ENCODE assay signal across 28 cellular contexts in the genomic region with DNA sequence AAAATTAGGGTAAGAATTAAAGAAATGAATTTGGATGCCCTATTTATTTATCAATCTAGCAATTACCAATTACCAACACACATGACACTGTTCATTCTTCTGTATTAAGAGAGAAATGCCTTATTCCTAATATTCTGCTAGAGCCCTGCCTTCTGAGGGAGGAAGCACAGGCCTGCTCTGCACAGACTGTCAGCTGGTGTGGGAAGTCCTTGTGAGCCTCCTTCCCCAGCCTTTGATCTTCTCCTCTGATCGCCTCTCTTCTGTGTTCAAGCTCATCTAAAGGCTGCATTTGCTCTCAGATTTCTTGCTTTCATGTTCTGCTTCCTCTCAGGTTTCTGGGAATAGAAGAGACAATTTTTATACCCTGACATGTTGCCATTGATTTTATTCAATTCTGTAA.
DNase-seq lines count a peak whose midpoint lies in the region; FAIRE-seq and TF ChIP-seq lines count a peak whose summit lies in the region.
"Had no signal": no experiment of that assay in that cellular context is flagged by ENCODE, and none has a peak within 500 bp of the region (broad histone marks: within the 10 kb centered on the region; RNA-seq: fewer than 3 reads in every experiment).

No MANE protein-coding gene starts in this region.

- H3K4me3 Mint-ChIP-seq in neural crest cell, result no peak overlapping the region
- H3K4me3 Mint-ChIP-seq in activated naive CD4-positive, alpha-beta T cell treated with anti-CD3 and anti-CD28 coated beads for 36 hours, result no peak overlapping the region
- H3K4me3 Mint-ChIP-seq: CD8-positive, alpha-beta T cell; HFFc6 had no signal

- no peaks in the 10 kb centered on the region for H3K27me3 Mint-ChIP-seq in neural crest cell (ENCODE audit: low read depth)
- H3K27me3 Mint-ChIP-seq in activated naive CD4-positive, alpha-beta T cell treated with anti-CD3 and anti-CD28 coated beads for 36 hours (ENCODE audit: low read depth), result peaks cover 9% of the 10 kb centered on the region

- no peak overlapping the region for H3K4ac ChIP-seq in H1 (replicated peaks; ENCODE audit: insufficient read length, low read depth, low read length)

- H2BK12ac ChIP-seq in H1 (ENCODE audit: low read depth, low read length), result no peak overlapping the region; the same call in 1 of the 2 replicates

- POLR2A ChIA-PET in H1 (lab: Charles Lee; ENCODE audit: partially characterized antibody), result no interaction called here

- H4K8ac ChIP-seq in H1 (ENCODE audit: extremely low read depth, insufficient read depth, low read length), result no peak overlapping the region

- no peak for TF ChIP-seq POLR2A in H1 (IDR thresholded peaks at IDR 0.05; ENCODE audit: control extremely low read depth in 1 of 2, low read depth in 2 of 2, low read length in 2 of 2)

- H3K18ac ChIP-seq in H1 (ENCODE audit: extremely low read depth, low read length), result no peak overlapping the region

- H3K4me2 ChIP-seq in H1 (ENCODE audit: insufficient read depth in 1 of 2, low read depth in 2 of 2, low read length in 2 of 2), result no peak overlapping the region
- H3K4me2 ChIP-seq: KMS-11, SK-N-SH had no signal

- no peak overlapping the region for H3K27ac ChIP-seq in H1 (ENCODE audit: low read depth, low read length)
- H3K27ac ChIP-seq: HL-60, KMS-11, RWPE1 had no signal

- H4K20me1 ChIP-seq in H1 (replicated peaks in 1 of 2; ENCODE audit: control insufficient read depth in 1 of 2, insufficient read depth in 2 of 2, low read length in 2 of 2), result no peaks in the 10 kb centered on the region

- no peak for FAIRE-seq in H1 (lab: Jason Lieb, UNC)
- FAIRE-seq: GM12891 had no signal

- CTCF ChIA-PET in H1 (lab: Charles Lee; ENCODE audit: partially characterized antibody), result interaction anchor here (1.1 to 1.6 kb wide), 4 partner anchors 11 to 109 kb away, joined by 3 to 5 read pairs (median 3); no protein-coding TSS in a partner anchor
- CTCF ChIA-PET in activated naive CD4-positive, alpha-beta T cell treated with anti-CD3 and anti-CD28 coated beads for 36 hours (lab: Charles Lee), result no interaction called here

- no peak overlapping the region for H3K14ac ChIP-seq in H1 (ENCODE audit: insufficient read length)

- no peak for TF ChIP-seq RAD21 in H1 (IDR thresholded peaks at IDR 0.05 in 1 of 2, conservative IDR thresholded peaks at IDR 0.05 in 1 of 2; ENCODE audit: low read depth in 2 of 2, low read length in 2 of 2)

- H3K4me1 ChIP-seq in H1 (replicated peaks in 1 of 4; ENCODE audit: control insufficient read depth in 3 of 4, insufficient read depth in 4 of 4, low read length in 3 of 4), result peaks cover 0 to 3% (median 0%) of the 10 kb centered on the region in 4 experiments; a peak in 2 of 7 replicates

- H4K91ac ChIP-seq in H1 (replicated peaks; ENCODE audit: insufficient read length, low read length), result no peak overlapping the region

- H3K23me2 ChIP-seq in H1 (ENCODE audit: low read depth, low read length), result no peaks in the 10 kb centered on the region; the same call in 1 of the 2 replicates

- no peak overlapping the region for H4K5ac ChIP-seq in H1 (ENCODE audit: insufficient read length, low read depth, low read length)

- intact Hi-C loops in activated naive CD4-positive, alpha-beta T cell treated with anti-CD3 and anti-CD28 coated beads for 36 hours (cut with micrococcal nuclease), result no loop called here

- no peak overlapping the region for H2AK5ac ChIP-seq in H1 (ENCODE audit: low read depth, low read length)

- peak overlapping the region; percentile 46 for H3K27ac Mint-ChIP-seq in neural crest cell (ENCODE audit: unreplicated experiment)
- H3K27ac Mint-ChIP-seq in activated naive CD4-positive, alpha-beta T cell treated with anti-CD3 and anti-CD28 coated beads for 36 hours, result no peak overlapping the region
- H3K27ac Mint-ChIP-seq: CD8-positive, alpha-beta T cell; HFFc6 had no signal

- H3K27me3 ChIP-seq in H1 (replicated peaks in 1 of 4; ENCODE audit: control insufficient read depth in 3 of 4, extremely low read depth in 1 of 4, insufficient read depth in 3 of 4, low read length in 3 of 4), result no peaks in the 10 kb centered on the region

- H2BK15ac ChIP-seq in H1 (ENCODE audit: low read length), result no peak overlapping the region

- no peak for TF ChIP-seq EP300 in H1 (IDR thresholded peaks at IDR 0.05; ENCODE audit: borderline replicate concordance in 1 of 2, low read depth in 2 of 2, low read length in 2 of 2)

- peak overlapping the region; percentile 53; the same call in 1 of the 2 replicates for H2BK20ac ChIP-seq in H1 (ENCODE audit: low read length)

- 79% methylated on average over 1 of the region's 1 CpG; no CpG with 5 or more reads in 1 of the 2 experiments for WGBS in H1 (ENCODE audit: extremely low coverage in 1 of 2, insufficient coverage in 1 of 2, insufficient read length in 1 of 2, insufficient replicate concordance in 2 of 2, low coverage in 1 of 2, low lambda C conversion rate in 2 of 2, missing lambda C conversion rate in 1 of 2), 2 experiments

- H2AFZ ChIP-seq in H1 (ENCODE audit: low read length), result no peak overlapping the region

- H2BK120ac ChIP-seq in H1 (replicated peaks; ENCODE audit: low read depth, low read length), result no peak overlapping the region

- H3K4me1 Mint-ChIP-seq in neural crest cell, result peaks cover 17% of the 10 kb centered on the region
- no peaks in the 10 kb centered on the region for H3K4me1 Mint-ChIP-seq in activated naive CD4-positive, alpha-beta T cell treated with anti-CD3 and anti-CD28 coated beads for 36 hours (ENCODE audit: low read depth)

- peaks cover 4% of the 10 kb centered on the region for H3K9me3 Mint-ChIP-seq in neural crest cell
- H3K9me3 Mint-ChIP-seq in activated naive CD4-positive, alpha-beta T cell treated with anti-CD3 and anti-CD28 coated beads for 36 hours, result no peaks in the 10 kb centered on the region
- H3K9me3 Mint-ChIP-seq: CD8-positive, alpha-beta T cell; H9; HFFc6 had no signal

- peak; percentile 11 for DNase-seq in DMS53 (lab: John Stamatoyannopoulos, UW)
- no peak for DNase-seq in DMS53 treated with DMSO at 0.1 percent for 48 hours (lab: John Stamatoyannopoulos, UW; ENCODE audit: unreplicated experiment)
- DNase-seq in NCI-H524 treated with DMSO at 0.1 percent for 48 hours (lab: John Stamatoyannopoulos, UW), result peak; percentile 34
- no peak for DNase-seq in H1 (ENCODE audit: low read depth in 1 of 2, low spot score in 2 of 2)
- peak; percentile 3 for DNase-seq in neural crest cell (ENCODE audit: low read depth, low spot score)
- no peak for DNase-seq in ecto neural progenitor cell (ENCODE audit: low spot score)
- DNase-seq in NCI-H2107 treated with DMSO at 0.1 percent for 48 hours (lab: John Stamatoyannopoulos, UW; ENCODE audit: unreplicated experiment), result no peak
- DNase-seq in activated naive CD4-positive, alpha-beta T cell treated with anti-CD3 and anti-CD28 coated beads for 36 hours, result no peak
- DNase-seq: 8988T; AML-193; C1 segment of cervical spinal cord; Calu3; CD8-positive, alpha-beta T cell; DMS79; HFFc6; MV-4-11; NCI-H1105 treated with DMSO at 0.1 percent for 48 hours; NCI-H2029 treated with DMSO at 0.1 percent for 48 hours; NCI-H446; NCI-H526 treated with DMSO at 0.1 percent for 48 hours; NK-92 treated with Interleukin-12 subunit alpha and Interleukin-12 subunit beta, amount 100 ng/mL, for 24 hours; SIG-M5; SK-N-SH had no signal

- H3K36me3 Mint-ChIP-seq in neural crest cell (ENCODE audit: low read depth), result peaks cover 30% of the 10 kb centered on the region
- no peaks in the 10 kb centered on the region for H3K36me3 Mint-ChIP-seq in activated naive CD4-positive, alpha-beta T cell treated with anti-CD3 and anti-CD28 coated beads for 36 hours (ENCODE audit: low read depth)
- H3K36me3 Mint-ChIP-seq: CD8-positive, alpha-beta T cell had no signal

- no peaks in the 10 kb centered on the region for H3K9me3 ChIP-seq in H1 (ENCODE audit: insufficient read depth in 2 of 2, low read depth in 1 of 2, low read length in 1 of 2)
- H3K9me3 ChIP-seq: SK-N-SH had no signal

- H2BK5ac ChIP-seq in H1 (ENCODE audit: low read depth, low read length), result no peak overlapping the region

- no peaks in the 10 kb centered on the region for H3K79me2 ChIP-seq in H1 (ENCODE audit: control insufficient read depth in 1 of 2, insufficient read depth in 2 of 2, low read length in 2 of 2)

- H3K23ac ChIP-seq in H1 (ENCODE audit: insufficient read length), result no peak overlapping the region

- no peak for TF ChIP-seq CTCF in H1 (IDR thresholded peaks at IDR 0.05; ENCODE audit: control extremely low read depth in 1 of 3, insufficient read depth in 1 of 3, low read depth in 1 of 3, low read length in 3 of 3)
- no peak for TF ChIP-seq CTCF in neural crest cell (conservative IDR thresholded peaks at IDR 0.05)

- H3K9ac ChIP-seq in H1 (replicated peaks in 1 of 4; ENCODE audit: extremely low read depth in 1 of 4, low read depth in 3 of 4, low read length in 3 of 4), result no peak overlapping the region
- H3K9ac ChIP-seq: KMS-11, SK-N-SH had no signal

- no peak overlapping the region for H3K4me3 ChIP-seq in H1 (ENCODE audit: extremely low read depth in 1 of 4, insufficient read depth in 2 of 4, low read depth in 3 of 4, low read length in 4 of 4)

- no peaks in the 10 kb centered on the region for H3K79me1 ChIP-seq in H1 (ENCODE audit: low read depth, low read length)

- no peak overlapping the region for H3K56ac ChIP-seq in H1 (replicated peaks; ENCODE audit: insufficient read length, low read depth, low read length)

- no peaks in the 10 kb centered on the region for H3K36me3 ChIP-seq in H1 (ENCODE audit: control insufficient read depth in 2 of 4, insufficient read depth in 4 of 4, low read length in 3 of 4)

TF ChIP-seq in H1, 55 proteins besides CTCF, POLR2A, EP300 and RAD21 (continues in another document):
- TF ChIP-seq CBX5 (IDR thresholded peaks at IDR 0.05; ENCODE audit: low read depth, low read length), result no peak
- no peak for TF ChIP-seq CHD2 (IDR thresholded peaks at IDR 0.05; ENCODE audit: low read length)
- TF ChIP-seq TAF7 (optimal IDR thresholded peaks at IDR 0.05; ENCODE audit: borderline replicate concordance, low read depth, low read length), result no peak
- no peak for TF ChIP-seq GTF2F1 (IDR thresholded peaks at IDR 0.05; ENCODE audit: borderline replicate concordance, low read depth, low read length)
- TF ChIP-seq RFX5 (IDR thresholded peaks at IDR 0.05; ENCODE audit: borderline replicate concordance, low read depth, low read length), result no peak
- no peak for TF ChIP-seq CHD1 (IDR thresholded peaks at IDR 0.05; ENCODE audit: low read depth, low read length)
- TF ChIP-seq, protein P1, sequence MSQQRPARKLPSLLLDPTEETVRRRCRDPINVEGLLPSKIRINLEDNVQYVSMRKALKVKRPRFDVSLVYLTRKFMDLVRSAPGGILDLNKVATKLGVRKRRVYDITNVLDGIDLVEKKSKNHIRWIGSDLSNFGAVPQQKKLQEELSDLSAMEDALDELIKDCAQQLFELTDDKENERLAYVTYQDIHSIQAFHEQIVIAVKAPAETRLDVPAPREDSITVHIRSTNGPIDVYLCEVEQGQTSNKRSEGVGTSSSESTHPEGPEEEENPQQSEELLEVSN (IDR thresholded peaks at IDR 0.05), result no peak
- TF ChIP-seq SAP30 (IDR thresholded peaks at IDR 0.05; ENCODE audit: insufficient read depth, insufficient replicate concordance, low read length), result no peak
- no peak for TF ChIP-seq BCL11A (IDR thresholded peaks at IDR 0.05; ENCODE audit: low read depth in 2 of 2, low read length in 2 of 2)
- no peak for TF ChIP-seq CBX8 (IDR thresholded peaks at IDR 0.05; ENCODE audit: borderline replicate concordance, low read depth, low read length)
- TF ChIP-seq PHF8 (conservative IDR thresholded peaks at IDR 0.05; ENCODE audit: low read depth, low read length), result no peak

Comparison
In these comparisons a context has a peak if more than half of its experiments do, and no peak if none do; other contexts are left out.
1. DNase-seq: peak in DMS53 (single experiment), NCI-H524 treated with DMSO at 0.1 percent for 48 hours (single experiment) and neural crest cell (single experiment); none in DMS53 treated with DMSO at 0.1 percent for 48 hours (single experiment), H1 (0 of 2), ecto neural progenitor cell (single experiment), NCI-H2107 treated with DMSO at 0.1 percent for 48 hours (single experiment) and activated naive CD4-positive, alpha-beta T cell treated with anti-CD3 and anti-CD28 coated beads for 36 hours (single experiment).